In genomic region chr19:4121815-4122214, GRCh38 we compare ENCODE assay signal across 1 cellular context.
TF ChIP-seq lines count a peak whose summit lies in the region.

No MANE protein-coding gene starts in this region.

TF ChIP-seq in HEK293, 187 proteins besides CTCF, POLR2A, EP300 and RAD21 (continued from another document):
- TF ChIP-seq ZNF174 (tag by site-specific recombination; IDR thresholded peaks at IDR 0.05) (no peak), ZFP69B (tag by site-specific recombination; IDR thresholded peaks at IDR 0.05) (no peak), ZBTB10 (tag by site-specific recombination; IDR thresholded peaks at IDR 0.05) (peak; percentile 78), ZXDB (tag by site-specific recombination; IDR thresholded peaks at IDR 0.05) (no peak), ZSCAN30 (tag by site-specific recombination; IDR thresholded peaks at IDR 0.05) (no peak), HIC1 (tag by site-specific recombination; IDR thresholded peaks at IDR 0.05) (peak; percentile 68; the same call in 1 of the 2 replicates)
- TF ChIP-seq, protein P1, sequence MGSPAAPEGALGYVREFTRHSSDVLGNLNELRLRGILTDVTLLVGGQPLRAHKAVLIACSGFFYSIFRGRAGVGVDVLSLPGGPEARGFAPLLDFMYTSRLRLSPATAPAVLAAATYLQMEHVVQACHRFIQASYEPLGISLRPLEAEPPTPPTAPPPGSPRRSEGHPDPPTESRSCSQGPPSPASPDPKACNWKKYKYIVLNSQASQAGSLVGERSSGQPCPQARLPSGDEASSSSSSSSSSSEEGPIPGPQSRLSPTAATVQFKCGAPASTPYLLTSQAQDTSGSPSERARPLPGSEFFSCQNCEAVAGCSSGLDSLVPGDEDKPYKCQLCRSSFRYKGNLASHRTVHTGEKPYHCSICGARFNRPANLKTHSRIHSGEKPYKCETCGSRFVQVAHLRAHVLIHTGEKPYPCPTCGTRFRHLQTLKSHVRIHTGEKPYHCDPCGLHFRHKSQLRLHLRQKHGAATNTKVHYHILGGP (tag by site-specific recombination; IDR thresholded peaks at IDR 0.05) = no peak
